8 cellular contexts compared by ENCODE assay signal in genomic region chr13:94239135-94239534, GRCh38.
A peak's percentile ranks its signal among the peaks of the same experiment; 100 is the strongest.
DNase-seq lines count a peak whose midpoint lies in the region; ATAC-seq and TF ChIP-seq lines count a peak whose summit lies in the region.

No MANE protein-coding gene starts in this region.

- peak; percentile 73 for DNase-seq in AG10803 (ENCODE audit: low read depth)
- DNase-seq in RPMI7951 (ENCODE audit: low read depth): peak; percentile 58
- DNase-seq in fibroblast of the aortic adventitia (ENCODE audit: low read depth): peak; percentile 57
- DNase-seq in SHP77 (lab: John Stamatoyannopoulos, UW): no peak
- no peak for DNase-seq in effector CD8-positive, alpha-beta T cell (lab: John Stamatoyannopoulos, UW)
- no peak for DNase-seq in sigmoid colon

- H3K4me3 ChIP-seq in AG10803 (ENCODE audit: low read length) (no peak overlapping the region), fibroblast of the aortic adventitia (ENCODE audit: low read depth, low read length) (no peak overlapping the region), sigmoid colon (no peak overlapping the region)

- no peak overlapping the region for H3K27ac ChIP-seq in sigmoid colon

- no peaks in the 10 kb centered on the region for H3K27me3 ChIP-seq in sigmoid colon

- no peaks in the 10 kb centered on the region for H3K9me3 ChIP-seq in sigmoid colon

- TF ChIP-seq EP300 in sigmoid colon (IDR thresholded peaks at IDR 0.05): no peak

- no peak for TF ChIP-seq POLR2A in sigmoid colon (IDR thresholded peaks at IDR 0.05)

- intact Hi-C loops in sigmoid colon (cut with DNase I): no loop called here

- ATAC-seq in GM18858 (IDR thresholded peaks at IDR 0.05; ENCODE audit: unreplicated experiment) (peak; percentile 73), GM21447 (IDR thresholded peaks at IDR 0.05; ENCODE audit: unreplicated experiment) (no peak)

- 43 to 56% methylated on average over 3 of the region's 3 CpGs for WGBS in sigmoid colon, 2 donors

- H3K4me1 ChIP-seq in sigmoid colon: peaks cover 0 to 1% (median 0%) of the 10 kb centered on the region in 4 donors

- TF ChIP-seq CTCF in AG10803 (conservative IDR thresholded peaks at IDR 0.05; ENCODE audit: low read length) (no peak), fibroblast of the aortic adventitia (IDR thresholded peaks at IDR 0.05; ENCODE audit: insufficient read depth, low read length) (no peak), sigmoid colon (IDR thresholded peaks at IDR 0.05) (no peak)

- H3K36me3 ChIP-seq in sigmoid colon: no peaks in the 10 kb centered on the region

Comparison
In these comparisons a context has a peak if more than half of its experiments do, and no peak if none do; other contexts are left out.
1. DNase-seq: peak in AG10803 (single experiment), RPMI7951 (single experiment) and fibroblast of the aortic adventitia (single experiment); none in SHP77 (0 of 2), effector CD8-positive, alpha-beta T cell (single experiment) and sigmoid colon (single experiment).